In genomic region chr2:227782804-227783203, GRCh38 we compare ENCODE assay signal across 13 cellular contexts. TPM values are rescaled to one million over a fixed set of nuclear protein-coding genes. Genes with fewer than 3 reads are reported as not detected.
A peak's percentile ranks its signal among the peaks of the same experiment; 100 is the strongest.
DNase-seq lines count a peak whose midpoint lies in the region; ATAC-seq lines count a peak whose summit lies in the region.
"Had no signal": no experiment of that assay in that cellular context is flagged by ENCODE, and none has a peak within 500 bp of the region (broad histone marks: within the 10 kb centered on the region; RNA-seq: fewer than 3 reads in every experiment).

No MANE protein-coding gene starts in this region.

- peak overlapping the region; percentile 65 for H3K4me3 Mint-ChIP-seq in activated CD4-positive, alpha-beta T cell treated with anti-CD3 and anti-CD28 coated beads for 36 hours
- H3K4me3 Mint-ChIP-seq in activated CD4-positive, alpha-beta T cell treated with anti-CD3 and anti-CD28 coated beads, Interleukin-2, amount 10 ng/mL, durations not matched to agents 24 days and 14 days = no peak overlapping the region
- peak overlapping the region in 6 of 10 donors; percentile 2 to 80 (median 74) for H3K4me3 Mint-ChIP-seq in naive thymus-derived CD8-positive, alpha-beta T cell

- intact Hi-C loops in activated CD4-positive, alpha-beta T cell treated with anti-CD3 and anti-CD28 coated beads for 36 hours (cut with DNase I, micrococcal nuclease) = loop anchor here (1.0 to 2.0 kb wide), 3 partner anchors 8 to 36 kb away; no protein-coding TSS in a partner anchor
- intact Hi-C loops in activated CD4-positive, alpha-beta T cell treated with anti-CD3 and anti-CD28 coated beads, Interleukin-2, amount 10 ng/mL, durations not matched to agents 24 days and 14 days (cut with micrococcal nuclease) = loop anchor here (1.0 to 5.0 kb wide), 3 partner anchors 22 to 79 kb away; no protein-coding TSS in a partner anchor

- CTCF ChIA-PET in activated CD4-positive, alpha-beta T cell treated with anti-CD3 and anti-CD28 coated beads for 36 hours (lab: Charles Lee) = interaction anchor here (0.6 to 2.0 kb wide), 6 partner anchors 9 to 652 kb away, joined by 3 to 13 read pairs (median 4); no protein-coding TSS in a partner anchor

- peak; percentile 47 for ATAC-seq in activated CD4-positive, alpha-beta T cell treated with anti-CD3 and anti-CD28 coated beads for 36 hours
- ATAC-seq in GM21528 (IDR thresholded peaks at IDR 0.05; ENCODE audit: low FRiP score, unreplicated experiment) (peak; percentile 14), HG03565 (IDR thresholded peaks at IDR 0.05; ENCODE audit: unreplicated experiment) (peak; percentile 18), HG03045 (IDR thresholded peaks at IDR 0.05; ENCODE audit: unreplicated experiment) (no peak), HG02938 (IDR thresholded peaks at IDR 0.05; ENCODE audit: unreplicated experiment) (no peak)
- no peak for ATAC-seq in naive thymus-derived CD8-positive, alpha-beta T cell

- H3K27me3 Mint-ChIP-seq in activated CD4-positive, alpha-beta T cell treated with anti-CD3 and anti-CD28 coated beads for 36 hours = peaks cover 14% of the 10 kb centered on the region
- H3K27me3 Mint-ChIP-seq in activated CD4-positive, alpha-beta T cell treated with anti-CD3 and anti-CD28 coated beads, Interleukin-2, amount 10 ng/mL, durations not matched to agents 24 days and 14 days = peaks cover 15% of the 10 kb centered on the region
- peaks cover 5 to 21% (median 15%) of the 10 kb centered on the region in 5 donors for H3K27me3 Mint-ChIP-seq in naive thymus-derived CD8-positive, alpha-beta T cell

- DNase-seq in activated CD4-positive, alpha-beta T cell treated with anti-CD3 and anti-CD28 coated beads for 36 hours = peak; percentile 13
- no peak for DNase-seq in activated CD4-positive, alpha-beta T cell treated with anti-CD3 and anti-CD28 coated beads, Interleukin-2, amount 10 ng/mL, durations not matched to agents 24 days and 14 days
- DNase-seq in naive thymus-derived CD8-positive, alpha-beta T cell = no peak
- DNase-seq in hypothalamus (lab: John Stamatoyannopoulos, UW) = no peak
- DNase-seq: DND-41, foreskin fibroblast had no signal

- H3K36me3 Mint-ChIP-seq in activated CD4-positive, alpha-beta T cell treated with anti-CD3 and anti-CD28 coated beads for 36 hours (ENCODE audit: low read depth) = no peaks in the 10 kb centered on the region
- no peaks in the 10 kb centered on the region for H3K36me3 Mint-ChIP-seq in activated CD4-positive, alpha-beta T cell treated with anti-CD3 and anti-CD28 coated beads, Interleukin-2, amount 10 ng/mL, durations not matched to agents 24 days and 14 days (ENCODE audit: low read depth)
- H3K36me3 Mint-ChIP-seq in naive thymus-derived CD8-positive, alpha-beta T cell = no peaks in the 10 kb centered on the region

- H3K27ac Mint-ChIP-seq in activated CD4-positive, alpha-beta T cell treated with anti-CD3 and anti-CD28 coated beads for 36 hours = peak overlapping the region; percentile 68
- H3K27ac Mint-ChIP-seq in activated CD4-positive, alpha-beta T cell treated with anti-CD3 and anti-CD28 coated beads, Interleukin-2, amount 10 ng/mL, durations not matched to agents 24 days and 14 days = no peak overlapping the region
- peak overlapping the region in 4 of 10 donors; percentile 53 to 67 (median 58) for H3K27ac Mint-ChIP-seq in naive thymus-derived CD8-positive, alpha-beta T cell

- H3K4me1 Mint-ChIP-seq in activated CD4-positive, alpha-beta T cell treated with anti-CD3 and anti-CD28 coated beads for 36 hours = peaks cover 15% of the 10 kb centered on the region
- peaks cover 11% of the 10 kb centered on the region for H3K4me1 Mint-ChIP-seq in activated CD4-positive, alpha-beta T cell treated with anti-CD3 and anti-CD28 coated beads, Interleukin-2, amount 10 ng/mL, durations not matched to agents 24 days and 14 days
- peaks cover 2 to 16% (median 11%) of the 10 kb centered on the region in 4 donors for H3K4me1 Mint-ChIP-seq in naive thymus-derived CD8-positive, alpha-beta T cell

- no peaks in the 10 kb centered on the region for H3K9me3 Mint-ChIP-seq in activated CD4-positive, alpha-beta T cell treated with anti-CD3 and anti-CD28 coated beads for 36 hours (ENCODE audit: low read depth)
- no peaks in the 10 kb centered on the region for H3K9me3 Mint-ChIP-seq in activated CD4-positive, alpha-beta T cell treated with anti-CD3 and anti-CD28 coated beads, Interleukin-2, amount 10 ng/mL, durations not matched to agents 24 days and 14 days
- no peaks in the 10 kb centered on the region for H3K9me3 Mint-ChIP-seq in naive thymus-derived CD8-positive, alpha-beta T cell

- POLR2A ChIA-PET in activated CD4-positive, alpha-beta T cell treated with anti-CD3 and anti-CD28 coated beads for 36 hours (lab: Charles Lee) = interaction anchor here (0.5 kb wide), 1 partner anchor 216 kb away, joined by 3 read pairs; no protein-coding TSS in a partner anchor
- POLR2A ChIA-PET in naive thymus-derived CD8-positive, alpha-beta T cell (lab: Charles Lee) = no interaction called here

RNA-seq across cellular contexts. Expression of gene CCL20, which starts 30.8 kb away (rescaled TPM):
- 10 to 100 TPM in 1 of 2 experiments, 1 to 10 TPM in 1; 7.9 to 16.2 TPM for total RNA-seq in activated CD4-positive, alpha-beta T cell treated with anti-CD3 and anti-CD28 coated beads for 36 hours
- 3.2 and 4.4 TPM in 2 replicates for total RNA-seq in activated CD4-positive, alpha-beta T cell treated with anti-CD3 and anti-CD28 coated beads, Interleukin-2, amount 10 ng/mL, durations not matched to agents 24 days and 14 days
- not detected for total RNA-seq in naive thymus-derived CD8-positive, alpha-beta T cell
- polyA plus RNA-seq in naive thymus-derived CD8-positive, alpha-beta T cell = not detected

RNA-seq across cellular contexts. Expression of gene SCYGR8, which starts 37.1 kb away (rescaled TPM):
- not detected for total RNA-seq in activated CD4-positive, alpha-beta T cell treated with anti-CD3 and anti-CD28 coated beads for 36 hours
- total RNA-seq in activated CD4-positive, alpha-beta T cell treated with anti-CD3 and anti-CD28 coated beads, Interleukin-2, amount 10 ng/mL, durations not matched to agents 24 days and 14 days = not detected in 2 replicates
- not detected for total RNA-seq in naive thymus-derived CD8-positive, alpha-beta T cell
- not detected for polyA plus RNA-seq in naive thymus-derived CD8-positive, alpha-beta T cell
- total RNA-seq: liver, prostate gland had no signal
- polyA plus RNA-seq: liver, thymus had no signal

RNA-seq across cellular contexts. Expression of gene SCYGR7, which starts 54.7 kb away (rescaled TPM):
- total RNA-seq in activated CD4-positive, alpha-beta T cell treated with anti-CD3 and anti-CD28 coated beads for 36 hours = not detected
- total RNA-seq in activated CD4-positive, alpha-beta T cell treated with anti-CD3 and anti-CD28 coated beads, Interleukin-2, amount 10 ng/mL, durations not matched to agents 24 days and 14 days = not detected in 2 replicates
- total RNA-seq in naive thymus-derived CD8-positive, alpha-beta T cell = not detected
- polyA plus RNA-seq in naive thymus-derived CD8-positive, alpha-beta T cell = not detected
- total RNA-seq: liver, prostate gland had no signal
- polyA plus RNA-seq: liver, thymus had no signal

RNA-seq across cellular contexts. Expression of gene SCYGR6, which starts 58.2 kb away (rescaled TPM):
- not detected for total RNA-seq in activated CD4-positive, alpha-beta T cell treated with anti-CD3 and anti-CD28 coated beads for 36 hours
- total RNA-seq in activated CD4-positive, alpha-beta T cell treated with anti-CD3 and anti-CD28 coated beads, Interleukin-2, amount 10 ng/mL, durations not matched to agents 24 days and 14 days = not detected in 2 replicates
- not detected for total RNA-seq in naive thymus-derived CD8-positive, alpha-beta T cell
- polyA plus RNA-seq in naive thymus-derived CD8-positive, alpha-beta T cell = not detected
- total RNA-seq: liver, prostate gland had no signal
- polyA plus RNA-seq: liver, thymus had no signal

Comparison
In these comparisons a context has a peak if more than half of its experiments do, and no peak if none do; other contexts are left out.
1. ATAC-seq: peak in activated CD4-positive, alpha-beta T cell treated with anti-CD3 and anti-CD28 coated beads for 36 hours (single experiment), GM21528 (single experiment) and HG03565 (single experiment); none in naive thymus-derived CD8-positive, alpha-beta T cell (0 of 2), HG03045 (single experiment) and HG02938 (single experiment).